8 cellular contexts compared by ENCODE assay signal in the genomic region with DNA sequence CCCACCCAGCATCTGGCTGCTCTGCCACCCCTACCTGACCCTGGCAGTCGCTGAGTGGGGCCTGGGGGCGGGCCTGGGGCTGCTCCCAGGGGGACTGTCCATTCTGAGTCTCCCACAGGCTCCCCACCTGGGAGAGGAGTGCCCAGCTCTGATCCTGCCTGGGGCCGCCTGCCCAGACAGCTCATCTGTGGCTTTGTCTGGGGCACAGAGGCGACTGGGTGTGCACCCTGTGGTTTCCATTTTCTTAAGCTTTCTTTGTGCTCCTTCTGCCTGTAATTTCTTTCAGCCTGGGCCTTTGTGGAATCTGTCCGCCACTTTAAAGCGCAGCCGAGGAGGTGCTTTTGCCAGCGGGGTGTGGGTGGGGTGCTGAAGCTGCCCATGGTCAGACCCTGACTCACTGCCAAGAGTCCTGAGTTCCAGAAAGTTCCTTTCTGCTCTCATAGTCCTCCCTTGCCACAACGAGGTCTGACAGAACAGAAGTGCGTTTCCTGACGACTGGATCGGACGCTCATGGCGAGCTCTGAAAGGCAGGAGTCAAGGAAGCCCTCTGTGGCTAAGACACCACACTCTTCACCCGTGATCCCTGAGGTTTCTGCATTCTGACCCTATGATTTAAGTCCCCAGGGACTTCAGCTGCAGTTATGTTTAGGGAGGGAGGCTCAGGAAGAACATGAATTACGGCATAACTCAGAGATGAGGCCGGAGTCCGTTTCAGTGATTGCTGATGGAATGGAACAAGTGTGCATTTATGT.
DNase-seq lines count a peak whose midpoint lies in the region; ATAC-seq and TF ChIP-seq lines count a peak whose summit lies in the region.

No MANE protein-coding gene starts in this region.

- H3K27ac Mint-ChIP-seq in effector memory CD8-positive, alpha-beta T cell, result peak overlapping the region in 1 of 2 donors; percentile 46
- H3K27ac Mint-ChIP-seq in nephron, result peak overlapping the region; percentile 86 to 92 (median 91)

- ATAC-seq in effector memory CD8-positive, alpha-beta T cell (replicated peaks), result peak; percentile 26
- ATAC-seq in left lobe of liver, result no peak
- ATAC-seq in GM21576 (IDR thresholded peaks at IDR 0.05; ENCODE audit: unreplicated experiment), result no peak

- no peaks in the 10 kb centered on the region for H3K9me3 Mint-ChIP-seq in effector memory CD8-positive, alpha-beta T cell
- H3K9me3 Mint-ChIP-seq in nephron, result no peaks in the 10 kb centered on the region

- H3K36me3 Mint-ChIP-seq in effector memory CD8-positive, alpha-beta T cell (ENCODE audit: insufficient read depth), result peaks cover 3% of the 10 kb centered on the region
- peaks cover 36% of the 10 kb centered on the region for H3K36me3 Mint-ChIP-seq in nephron (ENCODE audit: low read depth)

- TF ChIP-seq CTCF in nephron (IDR thresholded peaks at IDR 0.05; ENCODE audit: unreplicated experiment in 3 of 3), result no peak
- no peak for TF ChIP-seq CTCF in GM10248 (IDR thresholded peaks at IDR 0.05; ENCODE audit: control extremely low read depth, extremely low read depth, low read depth, missing control alignments)

- peaks cover 0 to 11% of the 10 kb centered on the region in 2 donors for H3K4me1 Mint-ChIP-seq in effector memory CD8-positive, alpha-beta T cell (ENCODE audit: low read depth in 2 of 2)
- peaks cover 82% of the 10 kb centered on the region for H3K4me1 Mint-ChIP-seq in nephron

- POLR2A ChIA-PET in GM10248 (lab: Yijun Ruan, JAX), result no interaction called here

- DNase-seq in AG08396 (ENCODE audit: low spot score) (peak; percentile 69), NCI-H2227 (lab: John Stamatoyannopoulos, UW; ENCODE audit: unreplicated experiment) (peak; percentile 29), left lobe of liver (ENCODE audit: low spot score) (no peak), GM10248 (ENCODE audit: extremely low spot score) (no peak)
- no peak for DNase-seq in effector memory CD8-positive, alpha-beta T cell
- DNase-seq in activated CD8-positive, alpha-beta memory T cell treated with anti-CD3 and anti-CD28 coated beads, Interleukin-2, amount 50 U/mL, for 4 hours, result no peak

- CTCF ChIA-PET in GM10248 (lab: Yijun Ruan, JAX), result interaction anchor here (1.0 to 1.9 kb wide), 4 partner anchors 26 to 411 kb away, joined by 3 to 6 read pairs (median 4); no protein-coding TSS in a partner anchor

- no peak overlapping the region for H3K4me3 Mint-ChIP-seq in effector memory CD8-positive, alpha-beta T cell
- peak overlapping the region in 1 of 3 experiments; percentile 12 for H3K4me3 Mint-ChIP-seq in nephron

- H3K27me3 Mint-ChIP-seq in effector memory CD8-positive, alpha-beta T cell, result no peaks in the 10 kb centered on the region
- H3K27me3 Mint-ChIP-seq in nephron (ENCODE audit: low read depth), result no peaks in the 10 kb centered on the region

Comparison
In these comparisons a context has a peak if more than half of its experiments do, and no peak if none do; other contexts are left out.
1. DNase-seq: peak in AG08396 (single experiment) and NCI-H2227 (single experiment); none in effector memory CD8-positive, alpha-beta T cell (0 of 3), left lobe of liver (single experiment), GM10248 (single experiment) and activated CD8-positive, alpha-beta memory T cell treated with anti-CD3 and anti-CD28 coated beads, Interleukin-2, amount 50 U/mL, for 4 hours (single experiment).